In genomic region chr5:104400941-104401340, GRCh38 we compare ENCODE assay signal across 27 cellular contexts.
DNase-seq lines count a peak whose midpoint lies in the region; ATAC-seq and TF ChIP-seq lines count a peak whose summit lies in the region.
"Had no signal": no experiment of that assay in that cellular context is flagged by ENCODE, and none has a peak within 500 bp of the region (broad histone marks: within the 10 kb centered on the region; RNA-seq: fewer than 3 reads in every experiment).

No MANE protein-coding gene starts in this region.

- no peak overlapping the region for H3K4me3 ChIP-seq in parathyroid adenoma (ENCODE audit: low read depth, low read length)
- H3K4me3 ChIP-seq: GM12878 had no signal

- H2AFZ ChIP-seq in parathyroid adenoma: peak overlapping the region; percentile 45

- H3K4me1 ChIP-seq in parathyroid adenoma: no peaks in the 10 kb centered on the region

- no peak for ATAC-seq in GM18502 (IDR thresholded peaks at IDR 0.05; ENCODE audit: poor library complexity, unreplicated experiment)
- ATAC-seq: GM12878, HCT116, PC-3, Right ventricle myocardium inferior had no signal

- no peaks in the 10 kb centered on the region for H3K79me2 ChIP-seq in parathyroid adenoma

- H3K36me3 ChIP-seq in parathyroid adenoma (ENCODE audit: control insufficient read depth, insufficient read depth, low read length): no peaks in the 10 kb centered on the region

- H3K27me3 ChIP-seq in parathyroid adenoma (ENCODE audit: control insufficient read depth, insufficient read depth, low read length): no peaks in the 10 kb centered on the region

- no peak overlapping the region for H3K9ac ChIP-seq in parathyroid adenoma

- peak; percentile 16 for DNase-seq in NCI-H345 (lab: John Stamatoyannopoulos, UW)
- no peak for DNase-seq in NCI-H345 treated with DMSO at 0.1 percent for 48 hours (lab: John Stamatoyannopoulos, UW; ENCODE audit: unreplicated experiment)
- peak; percentile 49 for DNase-seq in NCI-H1092 treated with DMSO at 0.1 percent for 48 hours (lab: John Stamatoyannopoulos, UW)
- peak; percentile 79 for DNase-seq in SK-N-DZ (ENCODE audit: low spot score)
- no peak for DNase-seq in T1000 (lab: John Stamatoyannopoulos, UW)
- no peak for DNase-seq in activated T-cell treated with anti-CD3 and anti-CD28 coated beads, Interleukin-2, amount 50 U/mL, for 48 hours
- DNase-seq: AML-193; C1 segment of cervical spinal cord; CD4-positive, alpha-beta memory T cell; DMS79; EL; GDM1; GOT3; KBM-7; MV-4-11; NCI-H187 treated with DMSO at 0.1 percent for 48 hours; NCI-H2107; NCI-H226; NCI-H524 treated with DMSO at 0.1 percent for 48 hours; NK-92 treated with Interleukin-12 subunit alpha and Interleukin-12 subunit beta, amount 100 ng/mL, for 24 hours; PC-3; T-helper 1 cell had no signal

- TF ChIP-seq CTCF in parathyroid adenoma (IDR thresholded peaks at IDR 0.05): no peak

- no peak overlapping the region for H3K4me2 ChIP-seq in parathyroid adenoma (ENCODE audit: low read length)

- no peaks in the 10 kb centered on the region for H3K9me3 ChIP-seq in parathyroid adenoma (ENCODE audit: control insufficient read depth, low read length)

- no peak overlapping the region for H3K27ac ChIP-seq in parathyroid adenoma

Comparison
In these comparisons a context has a peak if more than half of its experiments do, and no peak if none do; other contexts are left out.
1. DNase-seq: peak in NCI-H345 (single experiment), NCI-H1092 treated with DMSO at 0.1 percent for 48 hours (single experiment) and SK-N-DZ (single experiment); none in NCI-H345 treated with DMSO at 0.1 percent for 48 hours (single experiment), T1000 (single experiment) and activated T-cell treated with anti-CD3 and anti-CD28 coated beads, Interleukin-2, amount 50 U/mL, for 48 hours (0 of 2).